In genomic region chr2:21042958-21043743, GRCh38 we compare ENCODE assay signal across 8 cellular contexts. TPM values are rescaled to one million over a fixed set of nuclear protein-coding genes. Genes with fewer than 3 reads are reported as not detected.
A peak's percentile ranks its signal among the peaks of the same experiment; 100 is the strongest.
DNase-seq lines count a peak whose midpoint lies in the region; ATAC-seq and TF ChIP-seq lines count a peak whose summit lies in the region.

No MANE protein-coding gene starts in this region.

- no peaks in the 10 kb centered on the region for H3F3A ChIP-seq in GM23248 (ENCODE audit: insufficient read depth)

- no peaks in the 10 kb centered on the region for H3K9me2 ChIP-seq in GM23248 (ENCODE audit: insufficient read depth)

- TF ChIP-seq CTCF in GM12864 (IDR thresholded peaks at IDR 0.05; ENCODE audit: low read depth, low read length, missing control alignments) (peak; percentile 96), VCaP (conservative IDR thresholded peaks at IDR 0.05) (peak; percentile 95), cardiac fibroblast (IDR thresholded peaks at IDR 0.05; ENCODE audit: low read depth, low read length) (peak; percentile 95)

- DNase-seq in GM12864 (ENCODE audit: low read depth) (no peak), GM23248 (peak; percentile 62), LoVo (ENCODE audit: low spot score) (peak; percentile 49), cardiac fibroblast (ENCODE audit: low read depth in 2 of 2) (peak; percentile 62 to 65), islet precursor cell (peak; percentile 82)
- peak; percentile 25 to 36 (median 26) for DNase-seq in stimulated activated CD4-positive, alpha-beta T cell treated with anti-CD3 and anti-CD28 coated beads, Interleukin-1b, Interleukin-23, amount 100 ng/mL, for 24 hours (ENCODE audit: low read depth in 4 of 4, low spot score in 1 of 4)

- no peak overlapping the region for H3K9ac ChIP-seq in GM23248

- H3K36me3 ChIP-seq in GM23248 (ENCODE audit: low read depth), result no peaks in the 10 kb centered on the region

- H4K20me1 ChIP-seq in GM23248 (ENCODE audit: insufficient read depth), result no peaks in the 10 kb centered on the region

- H3K79me2 ChIP-seq in GM23248 (ENCODE audit: insufficient read depth), result no peaks in the 10 kb centered on the region

- H3K4me2 ChIP-seq in GM23248 (ENCODE audit: unreplicated experiment), result no peak overlapping the region

- 0 out of 2 replicates have a peak, but pooled peaks cover 18% of the 10 kb centered on the region for H3K27me3 ChIP-seq in GM23248 (replicated peaks; ENCODE audit: insufficient read depth)

- no peak for ATAC-seq in HG03439 (IDR thresholded peaks at IDR 0.05; ENCODE audit: unreplicated experiment)

- WGBS in GM23248 (ENCODE audit: low coverage in 1 of 2, low lambda C conversion rate in 2 of 2, missing lambda C conversion rate in 2 of 2), 2 experiments, result 7 to 8% methylated on average over 22 to 25 of the region's 25 CpGs

- no peak overlapping the region for H3K27ac ChIP-seq in GM23248
- H3K27ac ChIP-seq in VCaP, result no peak overlapping the region

- H3K9me3 ChIP-seq in GM23248 (ENCODE audit: low read depth), result no peaks in the 10 kb centered on the region

- H3K4me3 ChIP-seq in GM12864 (ENCODE audit: low read depth, low read length), result no peak overlapping the region
- no peak overlapping the region for H3K4me3 ChIP-seq in GM23248
- no peak overlapping the region for H3K4me3 ChIP-seq in cardiac fibroblast (replicated peaks in 1 of 2; ENCODE audit: low read depth in 2 of 2, low read length in 2 of 2)

- no peak overlapping the region for H2AFZ ChIP-seq in GM23248

- H3K4me1 ChIP-seq in GM23248 (ENCODE audit: insufficient read depth), result no peaks in the 10 kb centered on the region

- in situ Hi-C loops in GM23248 (cut with MboI), result no loop called here

RNA-seq across cellular contexts. Expression of gene APOB, which starts 0.7 kb away (rescaled TPM):
- not detected in 2 replicates for total RNA-seq in GM23248 (2014; rRNA removed; shearing (Covaris generic))
- not detected in 2 replicates for polyA plus RNA-seq in GM23248 (2016; fragmentation: Nextera tagmentation; extraction: Ambion mirVana)
